ENCODE assay signal across 22 cellular contexts in genomic region chr6:57259064-57259463, GRCh38. TPM values are rescaled to one million over a fixed set of nuclear protein-coding genes. Genes with fewer than 3 reads are reported as not detected.
DNase-seq lines count a peak whose midpoint lies in the region; ATAC-seq and TF ChIP-seq lines count a peak whose summit lies in the region.
"Had no signal": no experiment of that assay in that cellular context is flagged by ENCODE, and none has a peak within 500 bp of the region (broad histone marks: within the 10 kb centered on the region; RNA-seq: fewer than 3 reads in every experiment).

No MANE protein-coding gene starts in this region.

- H3K4me3 ChIP-seq in SJSA1 = no peak overlapping the region
- no peak overlapping the region for H3K4me3 ChIP-seq in coronary artery
- H3K4me3 ChIP-seq in prostate gland = no peak overlapping the region
- H3K4me3 ChIP-seq in urinary bladder (ENCODE audit: low read depth, low read length) = no peak overlapping the region
- H3K4me3 ChIP-seq: K562, MG63 had no signal

- TF ChIP-seq POLR2A in prostate gland (IDR thresholded peaks at IDR 0.05) = no peak

- H3K27me3 ChIP-seq in SJSA1 (replicated peaks) (no peaks in the 10 kb centered on the region), prostate gland (replicated peaks; ENCODE audit: insufficient read depth) (no peaks in the 10 kb centered on the region)
- H3K27me3 ChIP-seq: MG63 had no signal

- no peak for TF ChIP-seq CTCF in coronary artery (IDR thresholded peaks at IDR 0.05)
- TF ChIP-seq CTCF in prostate gland (IDR thresholded peaks at IDR 0.05) = no peak

- H3K4me1 ChIP-seq in SJSA1 (replicated peaks) (peaks cover 61% of the 10 kb centered on the region), prostate gland (replicated peaks) (no peaks in the 10 kb centered on the region), urinary bladder (ENCODE audit: insufficient read depth) (no peaks in the 10 kb centered on the region)

- H3K9me3 ChIP-seq in SJSA1 (replicated peaks) (no peaks in the 10 kb centered on the region), prostate gland (no peaks in the 10 kb centered on the region)
- H3K9me3 ChIP-seq: MG63 had no signal

- no peak for ATAC-seq in GM19023 (IDR thresholded peaks at IDR 0.05; ENCODE audit: unreplicated experiment)
- ATAC-seq in HG03175 (IDR thresholded peaks at IDR 0.05; ENCODE audit: unreplicated experiment) = no peak
- ATAC-seq: K562 had no signal

- intact Hi-C loops in prostate gland (cut with DNase I) = loop anchor here (2.0 kb wide), 1 partner anchor 86 kb away; the partner anchor contains the start of gene BAG2

- DNase-seq in SJSA1 (ENCODE audit: low read depth in 1 of 2, low spot score in 2 of 2) = no peak
- DNase-seq in coronary artery (ENCODE audit: low spot score) = no peak
- no peak for DNase-seq in prostate gland (ENCODE audit: low spot score)
- DNase-seq in amygdala (lab: John Stamatoyannopoulos, UW) = no peak
- DNase-seq: activated CD4-positive, alpha-beta T cell treated with anti-CD3 and anti-CD28 coated beads, Interleukin-2, amount 10 ng/mL, durations not matched to agents 24 days and 14 days; activated naive CD4-positive, alpha-beta T cell treated with anti-CD3 and anti-CD28 coated beads, Interleukin-2, amount 10 ng/mL, durations not matched to agents 7 days and 5 days; amniotic stem cell; central memory CD4-positive, alpha-beta T cell; EL; foreskin fibroblast; hippocampal formation; immature natural killer cell; MG63; midbrain; NCI-H1417; NCI-H82; WERI-Rb-1 had no signal

- H3K36me3 ChIP-seq in SJSA1 = no peaks in the 10 kb centered on the region
- H3K36me3 ChIP-seq in prostate gland = no peaks in the 10 kb centered on the region
- no peaks in the 10 kb centered on the region for H3K36me3 ChIP-seq in urinary bladder (ENCODE audit: insufficient read depth)
- H3K36me3 ChIP-seq: MG63, WERI-Rb-1 had no signal

- H3K27ac ChIP-seq in SJSA1 = peak overlapping the region; percentile 94
- H3K27ac ChIP-seq in coronary artery = peak overlapping the region; percentile 80 to 88
- H3K27ac ChIP-seq in prostate gland = peak overlapping the region; percentile 63 to 66
- peak overlapping the region; percentile 12 for H3K27ac ChIP-seq in urinary bladder (ENCODE audit: low read depth)
- H3K27ac ChIP-seq: RWPE1, WERI-Rb-1 had no signal

- 100% methylated on average over 2 of the region's 2 CpGs for WGBS in prostate gland
- WGBS in urinary bladder = 94% methylated on average over 2 of the region's 2 CpGs

RNA-seq across cellular contexts. Expression of gene RAB23, which starts 37.0 kb away (rescaled TPM):
- 77.8 and 94.3 TPM in 2 replicates for total RNA-seq in SJSA1 (2014; rRNA removed; shearing (Covaris generic))
- 10 to 100 TPM; 20.4 to 22.3 TPM for total RNA-seq in prostate gland
- 193 TPM for total RNA-seq in urinary bladder
- polyA plus RNA-seq in urinary bladder = 74.4 TPM

RNA-seq across cellular contexts. Expression of gene PRIM2, which starts 58.4 kb away (rescaled TPM):
- total RNA-seq in SJSA1 (2014; rRNA removed; shearing (Covaris generic)) = 42.2 and 58.0 TPM in 2 replicates
- 10 to 100 TPM; 18.5 to 28.9 TPM for total RNA-seq in prostate gland
- total RNA-seq in urinary bladder = 42.7 TPM
- 6.9 TPM for polyA plus RNA-seq in urinary bladder

Comparison
In these comparisons a context has a peak if more than half of its experiments do, and no peak if none do; other contexts are left out.
1. H3K27ac ChIP-seq: peak in every context shown above with its lines; median percentile 94 in SJSA1; 84 in coronary artery; 64 in prostate gland; 12 in urinary bladder.